8 cellular contexts compared by ENCODE assay signal in the genomic region with DNA sequence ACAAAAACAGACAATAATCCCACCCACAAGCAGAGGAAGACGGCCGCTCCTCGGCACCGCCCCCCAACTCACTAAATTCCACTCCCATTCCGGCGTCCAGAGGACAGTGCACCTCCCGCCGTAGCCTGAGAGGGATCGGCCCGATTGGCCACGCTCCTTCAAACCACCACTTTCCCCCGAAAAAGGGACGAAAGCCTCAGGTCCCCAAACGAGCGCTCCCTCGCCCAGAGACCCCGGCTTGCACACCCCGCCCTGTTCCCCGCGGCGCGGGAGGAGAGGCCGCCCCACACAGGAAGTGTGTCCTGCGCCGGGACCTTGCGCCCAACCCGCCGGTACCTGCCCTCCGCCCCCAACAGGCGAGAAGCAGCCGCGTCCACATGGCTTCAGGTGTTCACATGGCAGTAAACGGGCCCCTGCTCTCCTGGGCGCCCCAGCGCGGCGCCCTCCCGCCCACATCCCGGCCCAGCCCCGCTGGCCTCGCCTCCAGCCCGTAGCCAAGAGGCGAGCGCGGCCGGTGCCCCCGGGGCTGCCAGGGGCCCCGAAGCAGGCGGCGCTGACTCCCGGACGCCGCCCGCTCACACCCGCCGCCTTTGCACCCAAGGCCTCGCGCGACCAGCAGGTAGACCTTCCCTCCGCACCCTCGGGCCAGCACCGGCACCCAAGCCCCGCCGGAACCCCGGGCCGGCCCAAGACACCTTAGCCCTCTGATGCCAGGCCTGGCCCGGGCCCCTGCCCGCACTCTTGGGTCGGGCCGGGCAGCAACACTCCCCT. TPM values are rescaled to one million over a fixed set of nuclear protein-coding genes. Genes with fewer than 3 reads are reported as not detected.
DNase-seq lines count a peak whose midpoint lies in the region; ATAC-seq and TF ChIP-seq lines count a peak whose summit lies in the region.

No MANE protein-coding gene starts in this region.

- peak overlapping the region; percentile 96 for H3K4me3 Mint-ChIP-seq in activated CD4-positive, alpha-beta T cell treated with anti-CD3 and anti-CD28 coated beads for 36 hours
- H3K4me3 Mint-ChIP-seq in dendritic cell treated with granulocyte-macrophage colony-stimulating factor and Interleukin-4, amounts not matched to agents 40 ng/mL and 50 ng/mL, for 4 days: peak overlapping the region; percentile 82

- POLR2A ChIA-PET in activated CD4-positive, alpha-beta T cell treated with anti-CD3 and anti-CD28 coated beads for 36 hours (lab: Charles Lee): interaction anchor here (0.6 kb wide), 1 partner anchor 433 kb away, joined by 3 read pairs; no protein-coding TSS in a partner anchor

- intact Hi-C loops in activated CD4-positive, alpha-beta T cell treated with anti-CD3 and anti-CD28 coated beads for 36 hours (cut with DNase I, micrococcal nuclease): loop anchor here (1.0 to 10.0 kb wide), 7 partner anchors 87 to 345 kb away; partner anchors contain the start of genes NDUFA6 (in 2 of the 2), NAGA (in 1 of the 2) and POLDIP3 (in 1 of the 2)
- intact Hi-C loops in dendritic cell treated with granulocyte-macrophage colony-stimulating factor and Interleukin-4, amounts not matched to agents 40 ng/mL and 50 ng/mL, for 4 days (cut with micrococcal nuclease): no loop called here

- peaks cover 7% of the 10 kb centered on the region for H3K36me3 Mint-ChIP-seq in activated CD4-positive, alpha-beta T cell treated with anti-CD3 and anti-CD28 coated beads for 36 hours (ENCODE audit: low read depth)
- H3K36me3 Mint-ChIP-seq in dendritic cell treated with granulocyte-macrophage colony-stimulating factor and Interleukin-4, amounts not matched to agents 40 ng/mL and 50 ng/mL, for 4 days (ENCODE audit: low read depth): peaks cover 21% of the 10 kb centered on the region

- peak overlapping the region; percentile 82 for H3K27ac Mint-ChIP-seq in activated CD4-positive, alpha-beta T cell treated with anti-CD3 and anti-CD28 coated beads for 36 hours
- H3K27ac Mint-ChIP-seq in dendritic cell treated with granulocyte-macrophage colony-stimulating factor and Interleukin-4, amounts not matched to agents 40 ng/mL and 50 ng/mL, for 4 days: peak overlapping the region; percentile 61

- TF ChIP-seq POLR2A in GM18505 (IDR thresholded peaks at IDR 0.05; ENCODE audit: borderline replicate concordance, extremely low read depth, insufficient read depth, insufficient read length): peak; percentile 52

- ATAC-seq in GM18505 (IDR thresholded peaks at IDR 0.05; ENCODE audit: unreplicated experiment) (peak; percentile 40), HG02623 (IDR thresholded peaks at IDR 0.05; ENCODE audit: unreplicated experiment) (peak; percentile 33)
- ATAC-seq in activated CD4-positive, alpha-beta T cell treated with anti-CD3 and anti-CD28 coated beads for 36 hours: peak; percentile 72

- CTCF ChIA-PET in activated CD4-positive, alpha-beta T cell treated with anti-CD3 and anti-CD28 coated beads for 36 hours (lab: Charles Lee): no interaction called here

- H3K4me1 Mint-ChIP-seq in activated CD4-positive, alpha-beta T cell treated with anti-CD3 and anti-CD28 coated beads for 36 hours: peaks cover 41% of the 10 kb centered on the region
- H3K4me1 Mint-ChIP-seq in dendritic cell treated with granulocyte-macrophage colony-stimulating factor and Interleukin-4, amounts not matched to agents 40 ng/mL and 50 ng/mL, for 4 days (ENCODE audit: low read depth): peaks cover 42% of the 10 kb centered on the region

- H3K27me3 Mint-ChIP-seq in activated CD4-positive, alpha-beta T cell treated with anti-CD3 and anti-CD28 coated beads for 36 hours: no peaks in the 10 kb centered on the region
- peaks cover 11% of the 10 kb centered on the region for H3K27me3 Mint-ChIP-seq in dendritic cell treated with granulocyte-macrophage colony-stimulating factor and Interleukin-4, amounts not matched to agents 40 ng/mL and 50 ng/mL, for 4 days

- no peaks in the 10 kb centered on the region for H3K9me3 Mint-ChIP-seq in activated CD4-positive, alpha-beta T cell treated with anti-CD3 and anti-CD28 coated beads for 36 hours (ENCODE audit: low read depth)
- no peaks in the 10 kb centered on the region for H3K9me3 Mint-ChIP-seq in dendritic cell treated with granulocyte-macrophage colony-stimulating factor and Interleukin-4, amounts not matched to agents 40 ng/mL and 50 ng/mL, for 4 days

- DNase-seq in NCI-H146 (lab: John Stamatoyannopoulos, UW) (peak; percentile 65), lung microvascular endothelial cell (ENCODE audit: low read depth in 2 of 2) (peak; percentile 18 to 41), inferior parietal cortex (ENCODE audit: extremely low spot score) (no peak)
- peak; percentile 84 for DNase-seq in activated CD4-positive, alpha-beta T cell treated with anti-CD3 and anti-CD28 coated beads for 36 hours
- DNase-seq in stimulated activated CD8-positive, alpha-beta memory T cell treated with anti-CD3 and anti-CD28 coated beads, Interleukin-12 subunit alpha, Interleukin-12 subunit beta, amount 100 ng/mL, for 4 hours (ENCODE audit: low read depth): peak; percentile 50

RNA-seq across cellular contexts. Expression of gene TCF20, which starts 0.9 kb away (rescaled TPM):
- 10 to 100 TPM; 64.1 to 68.3 TPM for total RNA-seq in activated CD4-positive, alpha-beta T cell treated with anti-CD3 and anti-CD28 coated beads for 36 hours
- total RNA-seq in lung microvascular endothelial cell: 13.3 and 16.9 TPM in 2 replicates
